ENCODE assay signal across 17 cellular contexts in the genomic region with DNA sequence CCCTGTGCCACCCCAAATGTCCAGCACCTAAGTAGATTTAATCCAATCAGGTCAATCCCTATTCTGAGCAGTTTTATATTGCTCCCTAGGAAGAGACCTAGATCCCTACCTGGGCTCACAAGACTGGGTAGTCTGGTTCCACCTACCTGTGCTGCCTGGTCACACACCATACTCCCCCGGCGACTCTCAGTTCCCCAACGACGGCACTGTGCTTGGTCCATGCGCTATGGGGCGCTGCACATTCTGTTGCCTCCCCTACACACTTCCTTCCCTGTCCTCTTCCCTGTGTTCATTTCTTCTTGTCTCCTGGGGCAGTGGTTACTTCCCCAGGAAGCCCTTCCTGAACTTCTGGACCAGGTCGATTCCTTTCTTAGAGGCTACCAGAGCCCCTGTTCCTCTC.
DNase-seq lines count a peak whose midpoint lies in the region; ATAC-seq and TF ChIP-seq lines count a peak whose summit lies in the region.
"Had no signal": no experiment of that assay in that cellular context is flagged by ENCODE, and none has a peak within 500 bp of the region (broad histone marks: within the 10 kb centered on the region; RNA-seq: fewer than 3 reads in every experiment).

No MANE protein-coding gene starts in this region.

- no peak overlapping the region for H2BK120ac ChIP-seq in H9 (ENCODE audit: low read depth, low read length, poor library complexity, severe bottlenecking)

- no peak overlapping the region for H3K4ac ChIP-seq in H9 (ENCODE audit: low read depth, low read length)

- CTCF ChIA-PET in CD8-positive, alpha-beta T cell (lab: Charles Lee): interaction anchor here (5.7 kb wide), 1 partner anchor 547 kb away, joined by 71 read pairs; no protein-coding TSS in a partner anchor

- H3K36me3 Mint-ChIP-seq in H9 (ENCODE audit: insufficient read depth in 1 of 3, low read depth in 3 of 3): no peaks in the 10 kb centered on the region; a peak in 1 of 7 replicates
- no peaks in the 10 kb centered on the region for H3K36me3 Mint-ChIP-seq in CD8-positive, alpha-beta T cell

- H3K4me3 Mint-ChIP-seq in H9: no peak overlapping the region
- H3K4me3 Mint-ChIP-seq in CD8-positive, alpha-beta T cell: no peak overlapping the region
- H3K4me3 Mint-ChIP-seq: activated CD8-positive, alpha-beta T cell treated with anti-CD3 and anti-CD28 coated beads, Interleukin-2, amount 10 ng/mL, durations not matched to agents 7 days and 5 days; dendritic cell treated with granulocyte-macrophage colony-stimulating factor and Interleukin-4, amounts not matched to agents 40 ng/mL and 50 ng/mL, for 4 days; stimulated activated naive CD8-positive, alpha-beta T cell treated with anti-CD3 and anti-CD28 coated beads, Interleukin-15, amount 100 ng/mL, for 72 hours had no signal

- intact Hi-C loops in CD8-positive, alpha-beta T cell (cut with DNase I, micrococcal nuclease): loop anchor here (5.0 to 10.0 kb wide), 3 partner anchors 105 to 952 kb away; a partner anchor contains a TSS

- no peak overlapping the region for H2BK15ac ChIP-seq in H9 (ENCODE audit: low read depth, low read length)

- no peak overlapping the region for H3K56ac ChIP-seq in H9 (ENCODE audit: insufficient read length, low read depth, low read length)

- H3K27ac Mint-ChIP-seq in H9: no peak overlapping the region
- H3K27ac Mint-ChIP-seq in CD8-positive, alpha-beta T cell: no peak overlapping the region
- H3K27ac Mint-ChIP-seq: activated CD8-positive, alpha-beta T cell treated with anti-CD3 and anti-CD28 coated beads, Interleukin-2, amount 10 ng/mL, durations not matched to agents 7 days and 5 days; activated T-helper 2 cell treated with anti-CD3 and anti-CD28 coated beads, Interferon-gamma antibody, Interleukin-2, Interleukin-4, amounts not matched to agents 10 μg/mL and 5 μg/mL and 100 μg/mL, durations not matched to agents 14 hours and 24 hours and 36 hours; dendritic cell treated with granulocyte-macrophage colony-stimulating factor and Interleukin-4, amounts not matched to agents 40 ng/mL and 50 ng/mL, for 4 days; stimulated activated naive CD8-positive, alpha-beta T cell treated with anti-CD3 and anti-CD28 coated beads, Interleukin-15, amount 100 ng/mL, for 72 hours had no signal

- no peak overlapping the region for H2BK5ac ChIP-seq in H9 (ENCODE audit: insufficient read length, low read length)

- no peaks in the 10 kb centered on the region for H3K9me3 ChIP-seq in H9 (ENCODE audit: control insufficient read depth, low read depth, low read length)
- no peaks in the 10 kb centered on the region for H3K9me3 ChIP-seq in CD8-positive, alpha-beta T cell (ENCODE audit: low read length)

- no peak overlapping the region for H2BK12ac ChIP-seq in H9 (ENCODE audit: insufficient read length, low read depth, low read length)

- peak; percentile 22 for TF ChIP-seq CTCF in GM06990 (IDR thresholded peaks at IDR 0.05; ENCODE audit: insufficient read depth, low read length, poor library complexity, severe bottlenecking)
- TF ChIP-seq CTCF in H9 (conservative IDR thresholded peaks at IDR 0.05): 0 out of 3 replicates have a peak, but pooled peaks have one; percentile 19
- TF ChIP-seq CTCF in CD8-positive, alpha-beta T cell (IDR thresholded peaks at IDR 0.05): no peak

- peaks cover 3% of the 10 kb centered on the region; the same call in 1 of the 2 replicates for H3K27me3 Mint-ChIP-seq in H9 (ENCODE audit: low read depth)
- H3K27me3 Mint-ChIP-seq in CD8-positive, alpha-beta T cell (ENCODE audit: low read depth): no peaks in the 10 kb centered on the region

- no peak overlapping the region for H4K8ac ChIP-seq in H9 (replicated peaks; ENCODE audit: insufficient read length, low read depth, low read length)

- H3K27me3 ChIP-seq in GM06990 (replicated peaks; ENCODE audit: control insufficient read depth, insufficient read depth, low read length) (no peaks in the 10 kb centered on the region; the same call in 1 of the 2 replicates), H9 (ENCODE audit: insufficient read depth, low read length) (no peaks in the 10 kb centered on the region)
- H3K27me3 ChIP-seq in CD8-positive, alpha-beta T cell (ENCODE audit: insufficient read depth, low read length): no peaks in the 10 kb centered on the region

- H3K23me2 ChIP-seq in H9 (ENCODE audit: insufficient read length, low read depth, low read length, poor library complexity, severe bottlenecking): no peaks in the 10 kb centered on the region

- H3K27ac ChIP-seq in H9 (ENCODE audit: insufficient read length, low read depth, low read length): no peak overlapping the region
- no peak overlapping the region for H3K27ac ChIP-seq in CD8-positive, alpha-beta T cell (ENCODE audit: low read depth, low read length)
- H3K27ac ChIP-seq: skin epidermis had no signal

- no peak overlapping the region for H4K5ac ChIP-seq in H9 (ENCODE audit: insufficient read length, low read depth, low read length)

- no peaks in the 10 kb centered on the region for H3K79me2 ChIP-seq in H9 (ENCODE audit: insufficient read depth, low read length)

- no peak overlapping the region for H3K4me2 ChIP-seq in H9 (ENCODE audit: insufficient read depth, insufficient read length, low read length)

- H3K79me1 ChIP-seq in H9 (ENCODE audit: insufficient read depth, low read depth, low read length, poor library complexity, severe bottlenecking): no peaks in the 10 kb centered on the region

- no CpG with 5 or more reads among the region's 7 CpGs for WGBS in H9 (ENCODE audit: extremely low coverage, insufficient read length, low lambda C conversion rate)

- no peak overlapping the region for H3K14ac ChIP-seq in H9 (ENCODE audit: insufficient read depth, low read length)

- peaks cover 12 to 21% of the 10 kb centered on the region in 2 experiments for H3K4me1 Mint-ChIP-seq in H9
- no peaks in the 10 kb centered on the region for H3K4me1 Mint-ChIP-seq in CD8-positive, alpha-beta T cell (ENCODE audit: low read depth)
- H3K4me1 Mint-ChIP-seq: stimulated activated naive CD8-positive, alpha-beta T cell treated with anti-CD3 and anti-CD28 coated beads, Interleukin-15, amount 100 ng/mL, for 72 hours had no signal

- no peaks in the 10 kb centered on the region for H3K9me3 Mint-ChIP-seq in H9
- no peaks in the 10 kb centered on the region for H3K9me3 Mint-ChIP-seq in CD8-positive, alpha-beta T cell
- H3K9me3 Mint-ChIP-seq: activated T-helper 2 cell treated with anti-CD3 and anti-CD28 coated beads, Interferon-gamma antibody, Interleukin-2, Interleukin-4, amounts not matched to agents 10 μg/mL and 5 μg/mL and 100 μg/mL, durations not matched to agents 14 hours and 24 hours and 36 hours; dendritic cell treated with granulocyte-macrophage colony-stimulating factor and Interleukin-4, amounts not matched to agents 40 ng/mL and 50 ng/mL, for 4 days; stimulated activated naive CD8-positive, alpha-beta T cell treated with anti-CD3 and anti-CD28 coated beads, Interleukin-15, amount 100 ng/mL, for 72 hours had no signal

- H3K18ac ChIP-seq in H9 (ENCODE audit: insufficient read length, low read depth, low read length): no peak overlapping the region

- no peaks in the 10 kb centered on the region for H3K36me3 ChIP-seq in GM06990 (ENCODE audit: control insufficient read depth, insufficient read depth, low read length)
- no peaks in the 10 kb centered on the region for H3K36me3 ChIP-seq in CD8-positive, alpha-beta T cell (ENCODE audit: insufficient read depth, low read length)

- H3T11ph ChIP-seq in H9 (ENCODE audit: low read length): no peak overlapping the region

- H3K23ac ChIP-seq in H9 (ENCODE audit: insufficient read length, low read depth, low read length): no peak overlapping the region

- POLR2A ChIA-PET in CD8-positive, alpha-beta T cell (lab: Charles Lee): no interaction called here

- H3K9ac ChIP-seq in H9 (ENCODE audit: extremely low read depth, insufficient read length, low read length): no peak overlapping the region

- H4K20me1 ChIP-seq in H9 (ENCODE audit: control insufficient read depth, insufficient read depth, insufficient read length): no peaks in the 10 kb centered on the region

- H2AK5ac ChIP-seq in H9 (ENCODE audit: insufficient read length, low read length): no peak overlapping the region

- DNase-seq in GM06990 (ENCODE audit: extremely low read depth, insufficient read length) (no peak), H9 (peak; percentile 31), RPMI8226 (peak; percentile 39), NCI-H2107 treated with DMSO at 0.1 percent for 48 hours (lab: John Stamatoyannopoulos, UW; ENCODE audit: unreplicated experiment) (no peak), NCI-H1417 (lab: John Stamatoyannopoulos, UW) (no peak), HuH-7.5 (ENCODE audit: low spot score) (no peak)
- no peak for DNase-seq in CD8-positive, alpha-beta T cell
- DNase-seq: activated CD8-positive, alpha-beta T cell treated with anti-CD3 and anti-CD28 coated beads, Interleukin-2, amount 10 ng/mL, durations not matched to agents 7 days and 5 days; anterior cingulate cortex; Calu3; NCI-H226; stimulated activated naive CD8-positive, alpha-beta T cell treated with anti-CD3 and anti-CD28 coated beads, Interleukin-15, amount 100 ng/mL, for 72 hours had no signal

- H4K91ac ChIP-seq in H9 (ENCODE audit: insufficient read length, low read depth, low read length): no peak overlapping the region

- no peak overlapping the region for H2AFZ ChIP-seq in H9 (ENCODE audit: low read length)

- ATAC-seq in GM18909 (IDR thresholded peaks at IDR 0.05; ENCODE audit: poor library complexity, unreplicated experiment): peak; percentile 70
- no peak for ATAC-seq in CD8-positive, alpha-beta T cell
- ATAC-seq: activated CD8-positive, alpha-beta T cell treated with anti-CD3 and anti-CD28 coated beads, Interleukin-2, amount 10 ng/mL, durations not matched to agents 7 days and 5 days; SK-N-SH treated with all-trans-retinoic acid at 6 μM for 48 hours; stimulated activated naive CD8-positive, alpha-beta T cell treated with anti-CD3 and anti-CD28 coated beads, Interleukin-15, amount 100 ng/mL, for 72 hours had no signal

- no peaks in the 10 kb centered on the region for H3K4me1 ChIP-seq in H9 (ENCODE audit: insufficient read depth, low read length)
- no peaks in the 10 kb centered on the region for H3K4me1 ChIP-seq in CD8-positive, alpha-beta T cell (ENCODE audit: insufficient read depth, low read length)

- H2BK20ac ChIP-seq in H9 (ENCODE audit: low read depth, low read length, poor library complexity, severe bottlenecking): no peak overlapping the region

- no peak overlapping the region for H3K4me3 ChIP-seq in GM06990 (replicated peaks; ENCODE audit: low read depth, low read length)
- H3K4me3 ChIP-seq in CD8-positive, alpha-beta T cell (ENCODE audit: low read depth, low read length): no peak overlapping the region
- H3K4me3 ChIP-seq: skin epidermis had no signal

Comparison
In these comparisons a context has a peak if more than half of its experiments do, and no peak if none do; other contexts are left out.
1. DNase-seq: peak in H9 (single experiment) and RPMI8226 (single experiment); none in GM06990 (single experiment), NCI-H2107 treated with DMSO at 0.1 percent for 48 hours (single experiment), NCI-H1417 (0 of 3), HuH-7.5 (single experiment) and CD8-positive, alpha-beta T cell (0 of 7).